In the genomic region with DNA sequence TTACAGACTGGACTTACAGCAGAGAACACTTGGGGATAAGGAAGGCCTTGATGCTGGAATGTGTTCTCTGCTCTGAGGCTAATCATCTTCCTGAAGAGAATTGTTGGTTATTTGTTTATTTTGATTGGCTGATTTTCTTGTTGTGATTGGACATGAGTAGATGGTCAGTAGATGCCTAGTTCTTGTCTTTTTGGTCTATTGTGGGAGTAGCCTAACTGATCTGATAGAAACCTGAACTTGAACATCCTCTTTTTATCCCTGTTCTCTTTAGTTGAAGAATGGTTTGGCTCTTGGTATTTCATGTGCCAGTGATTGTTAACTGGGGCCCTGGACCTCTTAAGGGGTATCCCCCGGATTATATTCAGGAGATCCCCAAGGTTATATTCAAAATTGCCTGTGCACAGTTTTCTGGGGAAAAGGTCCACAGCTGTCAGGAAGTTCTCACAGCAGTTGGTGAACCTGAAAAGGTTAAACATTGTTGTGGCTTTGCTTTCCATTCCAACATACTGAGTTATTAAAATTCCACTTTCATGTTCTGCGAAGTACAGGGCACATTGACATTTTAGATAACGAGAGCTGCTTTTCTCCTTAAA, we compare ENCODE assay signal across 12 cellular contexts. TPM values are rescaled to one million over a fixed set of nuclear protein-coding genes. Genes with fewer than 3 reads are reported as not detected.
DNase-seq lines count a peak whose midpoint lies in the region; ATAC-seq and TF ChIP-seq lines count a peak whose summit lies in the region.
"Had no signal": no experiment of that assay in that cellular context is flagged by ENCODE, and none has a peak within 500 bp of the region (broad histone marks: within the 10 kb centered on the region; RNA-seq: fewer than 3 reads in every experiment).

No MANE protein-coding gene starts in this region.

- peak overlapping the region; percentile 3 for H3K27ac Mint-ChIP-seq in nephron progenitor cell

- intact Hi-C loops in vagina (cut with DNase I), result no loop called here

- no peaks in the 10 kb centered on the region for H3K27me3 ChIP-seq in vagina
- H3K27me3 ChIP-seq: transverse colon had no signal

- H3K9me3 ChIP-seq in vagina, result no peaks in the 10 kb centered on the region
- H3K9me3 ChIP-seq: transverse colon had no signal

- DNase-seq in ELR (ENCODE audit: low read depth), result peak; percentile 75
- peak; percentile 77 for DNase-seq in astrocyte of the spinal cord (ENCODE audit: low read depth, low spot score)
- DNase-seq in nephron progenitor cell, result no peak
- DNase-seq in vagina (ENCODE audit: extremely low spot score in 2 of 2), result no peak
- no peak for DNase-seq in central memory CD4-positive, alpha-beta T cell
- DNase-seq in NCI-H2107 (lab: John Stamatoyannopoulos, UW), result no peak
- DNase-seq: activated CD8-positive, alpha-beta memory T cell treated with anti-CD3 and anti-CD28 coated beads, Interleukin-2, amount 50 U/mL, for 4 hours; DMS53; NCI-H2029 treated with DMSO at 0.1 percent for 48 hours; transverse colon had no signal

- TF ChIP-seq POLR2A in vagina (IDR thresholded peaks at IDR 0.05), result no peak

- H3K9me3 Mint-ChIP-seq in nephron progenitor cell, result peaks cover 12% of the 10 kb centered on the region

- H3K4me3 Mint-ChIP-seq in nephron progenitor cell, result no peak overlapping the region

- H3K27ac ChIP-seq in vagina, result no peak overlapping the region
- H3K27ac ChIP-seq: transverse colon had no signal

- H3K4me1 Mint-ChIP-seq in nephron progenitor cell, result peaks cover 6% of the 10 kb centered on the region

- TF ChIP-seq CTCF in astrocyte of the spinal cord (IDR thresholded peaks at IDR 0.05; ENCODE audit: low read depth, low read length) (no peak), nephron progenitor cell (IDR thresholded peaks at IDR 0.05) (no peak), vagina (IDR thresholded peaks at IDR 0.05) (no peak)

- peaks cover 40% of the 10 kb centered on the region for H3K36me3 Mint-ChIP-seq in nephron progenitor cell (ENCODE audit: low read depth)

- H3K27me3 Mint-ChIP-seq in nephron progenitor cell (ENCODE audit: low read depth, poor library complexity), result no peaks in the 10 kb centered on the region

- ATAC-seq in HG03469 (IDR thresholded peaks at IDR 0.05; ENCODE audit: unreplicated experiment), result peak; percentile 38
- ATAC-seq in GM18517 (IDR thresholded peaks at IDR 0.05; ENCODE audit: unreplicated experiment), result no peak

- H3K4me3 ChIP-seq in astrocyte of the spinal cord (ENCODE audit: low read depth, low read length), result no peak overlapping the region
- H3K4me3 ChIP-seq in vagina, result no peak overlapping the region
- H3K4me3 ChIP-seq: transverse colon had no signal

- H3K36me3 ChIP-seq in vagina, result peaks cover 0 to 10% of the 10 kb centered on the region in 2 donors

- in situ Hi-C loops in astrocyte of the spinal cord (cut with HindIII; ENCODE audit: low sequenced_read_pairs), result no loop called here

- H3K4me1 ChIP-seq in vagina, result peaks cover 13% of the 10 kb centered on the region

RNA-seq across cellular contexts. Expression of gene TWSG1, which starts 13.6 kb away (rescaled TPM):
- 45.4 TPM for total RNA-seq in vagina

Comparison
In these comparisons a context has a peak if more than half of its experiments do, and no peak if none do; other contexts are left out.
1. DNase-seq: peak in ELR (single experiment) and astrocyte of the spinal cord (single experiment); none in nephron progenitor cell (single experiment), vagina (0 of 2), central memory CD4-positive, alpha-beta T cell (single experiment) and NCI-H2107 (single experiment).